8 cellular contexts compared by ENCODE assay signal in the genomic region with DNA sequence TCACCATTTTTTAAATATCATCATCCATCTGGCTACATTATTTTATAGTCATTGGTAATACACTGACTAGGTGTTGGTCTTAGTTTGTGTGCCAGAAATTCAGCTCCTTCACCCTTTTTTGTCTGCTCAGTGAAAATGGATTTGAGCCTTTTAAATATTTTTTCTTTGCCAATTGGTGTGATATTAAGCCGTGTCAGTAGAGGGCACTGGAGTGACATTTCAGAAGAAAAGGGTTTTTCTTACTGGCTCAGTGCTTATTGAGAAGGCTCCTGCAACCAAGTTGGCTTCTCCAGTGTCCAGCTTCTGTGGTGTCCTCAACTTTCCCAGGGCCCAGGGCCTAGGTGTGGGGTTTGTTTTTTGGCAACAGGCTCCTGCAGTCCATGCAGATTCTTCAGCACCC.
DNase-seq lines count a peak whose midpoint lies in the region; ATAC-seq, FAIRE-seq and TF ChIP-seq lines count a peak whose summit lies in the region.

No MANE protein-coding gene starts in this region.

- H3K27ac ChIP-seq in kidney (ENCODE audit: low read depth in 2 of 2, low read length in 2 of 2), result no peak overlapping the region

- POLR2A ChIA-PET in GM10248 (lab: Yijun Ruan, JAX), result no interaction called here

- no peaks in the 10 kb centered on the region for H3K4me1 Mint-ChIP-seq in natural killer cell

- H3K27me3 Mint-ChIP-seq in natural killer cell (ENCODE audit: low read depth in 2 of 2), result no peaks in the 10 kb centered on the region

- H3K9me3 ChIP-seq in kidney (ENCODE audit: control insufficient read depth in 1 of 2, low read length in 2 of 2), result no peaks in the 10 kb centered on the region

- H3K27ac Mint-ChIP-seq in natural killer cell, result no peak overlapping the region

- H3K36me3 Mint-ChIP-seq in natural killer cell, result no peaks in the 10 kb centered on the region

- TF ChIP-seq CTCF in GM10248 (IDR thresholded peaks at IDR 0.05; ENCODE audit: control extremely low read depth, extremely low read depth, low read depth, missing control alignments), result peak; percentile 50
- peak; percentile 33 for TF ChIP-seq CTCF in kidney (IDR thresholded peaks at IDR 0.05; ENCODE audit: borderline replicate concordance, extremely low read depth, insufficient read depth)
- TF ChIP-seq CTCF in natural killer cell (IDR thresholded peaks at IDR 0.05), result no peak

- no peak overlapping the region for H3K9ac ChIP-seq in kidney (ENCODE audit: low read length in 2 of 2)

- H3K4me1 ChIP-seq in kidney (ENCODE audit: control insufficient read depth in 1 of 2, insufficient read depth in 1 of 2, low read depth in 1 of 2, low read length in 2 of 2), result no peaks in the 10 kb centered on the region

- intact Hi-C loops in kidney (cut with DNase I), result no loop called here
- intact Hi-C loops in natural killer cell (cut with micrococcal nuclease), result no loop called here

- no peak overlapping the region for H3K4me3 ChIP-seq in kidney (ENCODE audit: low read length in 2 of 2)

- ATAC-seq in HG03095 (IDR thresholded peaks at IDR 0.05; ENCODE audit: unreplicated experiment) (peak; percentile 67), GM21360 (IDR thresholded peaks at IDR 0.05; ENCODE audit: unreplicated experiment) (no peak), natural killer cell (no peak), HG02759 (IDR thresholded peaks at IDR 0.05; ENCODE audit: unreplicated experiment) (no peak)

- no peak overlapping the region for H3K4me3 Mint-ChIP-seq in natural killer cell

- no peaks in the 10 kb centered on the region for H3K36me3 ChIP-seq in kidney (ENCODE audit: control insufficient read depth in 1 of 2, insufficient read depth in 2 of 2, low read length in 2 of 2)

- peaks cover 5 to 10% of the 10 kb centered on the region in 2 donors for H3K9me3 Mint-ChIP-seq in natural killer cell

- no peak for FAIRE-seq in kidney (lab: Jason Lieb, UNC)

- DNase-seq in GM10248 (ENCODE audit: extremely low spot score), result peak; percentile 4
- DNase-seq in SK-N-DZ (ENCODE audit: low spot score), result peak; percentile 23
- no peak for DNase-seq in kidney
- DNase-seq in pons (ENCODE audit: low spot score), result no peak
- DNase-seq in natural killer cell, result no peak

- CTCF ChIA-PET in GM10248 (lab: Yijun Ruan, JAX), result interaction anchor here (0.8 to 1.8 kb wide), 6 partner anchors 10 to 554 kb away, joined by 3 to 5 read pairs (median 3); no protein-coding TSS in a partner anchor

Comparison
In these comparisons a context has a peak if more than half of its experiments do, and no peak if none do; other contexts are left out.
1. DNase-seq: peak in GM10248 (single experiment) and SK-N-DZ (single experiment); none in kidney (single experiment), pons (single experiment) and natural killer cell (single experiment).